ENCODE assay signal across 3 cellular contexts in the genomic region with DNA sequence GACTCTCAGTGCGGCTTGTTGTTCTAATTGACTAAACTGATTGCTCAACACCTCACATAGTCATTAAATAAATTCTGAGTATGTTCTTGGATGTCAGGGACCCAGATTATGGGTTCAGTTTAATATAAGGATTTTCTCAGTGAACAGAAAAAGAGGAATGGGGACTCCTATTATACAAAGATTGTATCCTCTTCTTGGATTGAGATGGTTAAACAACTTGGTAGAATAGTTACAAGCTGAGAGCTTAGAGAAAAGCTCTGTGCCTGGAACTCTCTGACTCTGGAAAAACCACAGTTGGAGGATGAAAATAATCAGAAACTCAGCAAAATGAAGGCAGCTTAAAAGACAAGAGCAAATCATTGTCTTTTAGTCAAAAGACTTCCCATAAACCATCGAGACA.
"Had no signal": no experiment of that assay in that cellular context is flagged by ENCODE, and none has a peak within 500 bp of the region (broad histone marks: within the 10 kb centered on the region; RNA-seq: fewer than 3 reads in every experiment).

No MANE protein-coding gene starts in this region.

- DNase-seq: GDM1, GF-D8 had no signal

- H3K4me3 ChIP-seq: GM12878 had no signal

- ATAC-seq: GM12878 had no signal
